Comparison of ENCODE assay signal across 8 cellular contexts in the genomic region with DNA sequence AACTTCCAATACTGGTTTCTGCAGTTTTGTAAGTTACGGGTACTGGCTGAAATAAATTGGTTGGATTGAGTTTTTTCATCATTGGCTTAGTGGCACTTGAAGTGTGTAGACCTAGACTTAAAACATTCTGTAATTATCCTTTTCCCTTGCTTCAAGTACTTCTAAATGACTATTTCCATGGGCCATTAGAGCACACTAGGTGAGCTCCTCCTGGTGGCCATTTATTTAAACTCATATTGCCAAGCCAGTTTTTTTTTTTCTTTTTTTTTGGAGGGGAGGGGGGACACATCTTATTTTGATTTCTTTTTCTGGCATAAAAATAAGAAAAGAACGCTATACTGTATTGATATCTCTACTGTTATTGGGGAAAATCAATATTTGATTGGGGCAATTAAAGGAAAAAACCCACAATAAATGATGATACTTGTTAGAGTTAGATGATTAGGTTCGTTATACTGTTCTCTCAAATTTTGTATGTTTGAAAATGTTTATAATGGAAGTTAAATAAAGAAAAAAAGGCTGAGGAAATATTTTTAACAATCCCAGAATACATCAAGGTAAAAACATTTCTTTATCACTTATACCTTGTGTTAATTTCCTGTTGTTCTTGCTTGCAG.
A peak's percentile ranks its signal among the peaks of the same experiment; 100 is the strongest.
DNase-seq lines count a peak whose midpoint lies in the region; ATAC-seq, FAIRE-seq and TF ChIP-seq lines count a peak whose summit lies in the region.

No MANE protein-coding gene starts in this region.

- TF ChIP-seq CTCF in Calu3 (IDR thresholded peaks at IDR 0.05; ENCODE audit: unreplicated experiment) (peak; percentile 39), H9 (conservative IDR thresholded peaks at IDR 0.05) (peak; percentile 82), bronchial epithelial cell (IDR thresholded peaks at IDR 0.05; ENCODE audit: insufficient read depth, low read length, severe bottlenecking) (peak; percentile 55)

- no peaks in the 10 kb centered on the region for H4K20me1 ChIP-seq in H9 (ENCODE audit: control insufficient read depth, insufficient read depth, insufficient read length)

- no peak overlapping the region for H2BK120ac ChIP-seq in H9 (ENCODE audit: low read depth, low read length, poor library complexity, severe bottlenecking)

- H3K4me3 ChIP-seq in bronchial epithelial cell (ENCODE audit: low read depth, low read length), result no peak overlapping the region

- H3K9me3 Mint-ChIP-seq in Calu3 (ENCODE audit: low read depth, unreplicated experiment), result no peaks in the 10 kb centered on the region
- no peaks in the 10 kb centered on the region for H3K9me3 Mint-ChIP-seq in H9
- H3K9me3 Mint-ChIP-seq in T-helper 2 cell treated with Interferon-gamma antibody and Interleukin-4, amounts not matched to agents 5 μg/mL and 100 μg/mL, for 36 hours, result no peaks in the 10 kb centered on the region

- H2AK5ac ChIP-seq in H9 (ENCODE audit: insufficient read length, low read length), result no peak overlapping the region

- H3K36me3 ChIP-seq in bronchial epithelial cell (ENCODE audit: control insufficient read depth, insufficient read depth, low read length), result no peaks in the 10 kb centered on the region

- no peak overlapping the region for H2BK12ac ChIP-seq in H9 (ENCODE audit: insufficient read length, low read depth, low read length)

- H3K23me2 ChIP-seq in H9 (ENCODE audit: insufficient read length, low read depth, low read length, poor library complexity, severe bottlenecking), result no peaks in the 10 kb centered on the region

- H4K5ac ChIP-seq in H9 (ENCODE audit: insufficient read length, low read depth, low read length), result no peak overlapping the region

- no TSS peak for BruUV-seq in Calu3 (replicated peaks; lab: Mats Ljungman, UMichigan)

- H3K9me3 ChIP-seq in H9 (ENCODE audit: control insufficient read depth, low read depth, low read length), result no peaks in the 10 kb centered on the region

- no peak overlapping the region for H3T11ph ChIP-seq in H9 (ENCODE audit: low read length)

- H3K23ac ChIP-seq in H9 (ENCODE audit: insufficient read length, low read depth, low read length), result no peak overlapping the region

- H2BK5ac ChIP-seq in H9 (ENCODE audit: insufficient read length, low read length), result no peak overlapping the region

- no peak overlapping the region for H3K4ac ChIP-seq in H9 (ENCODE audit: low read depth, low read length)

- WGBS in H9 (ENCODE audit: extremely low coverage, insufficient read length, low lambda C conversion rate), result 100% methylated on average over 1 of the region's 3 CpGs

- no peaks in the 10 kb centered on the region for H3K79me2 ChIP-seq in H9 (ENCODE audit: insufficient read depth, low read length)

- no peak overlapping the region for H2AFZ ChIP-seq in H9 (ENCODE audit: low read length)

- intact Hi-C loops in Calu3 (cut with micrococcal nuclease; ENCODE audit: unreplicated experiment), result no loop called here

- H3K27me3 Mint-ChIP-seq in Calu3 (ENCODE audit: unreplicated experiment) (no peaks in the 10 kb centered on the region), H9 (ENCODE audit: low read depth) (no peaks in the 10 kb centered on the region)
- H3K27me3 Mint-ChIP-seq in T-helper 2 cell treated with Interferon-gamma antibody and Interleukin-4, amounts not matched to agents 5 μg/mL and 100 μg/mL, for 36 hours (ENCODE audit: low read depth), result no peaks in the 10 kb centered on the region

- H3K36me3 Mint-ChIP-seq in Calu3 (ENCODE audit: insufficient read depth, unreplicated experiment) (peaks cover 5% of the 10 kb centered on the region), H9 (ENCODE audit: insufficient read depth in 1 of 3, low read depth in 3 of 3) (peaks cover 3 to 14% (median 14%) of the 10 kb centered on the region in 3 experiments; a peak in 6 of 7 replicates)
- H3K36me3 Mint-ChIP-seq in T-helper 2 cell treated with Interferon-gamma antibody and Interleukin-4, amounts not matched to agents 5 μg/mL and 100 μg/mL, for 36 hours (ENCODE audit: low read depth), result peaks cover 18% of the 10 kb centered on the region

- no peak for ATAC-seq in GM21786 (IDR thresholded peaks at IDR 0.05; ENCODE audit: unreplicated experiment)
- no peak for ATAC-seq in GM19397 (IDR thresholded peaks at IDR 0.05; ENCODE audit: unreplicated experiment)

- H3K27me3 ChIP-seq in H9 (ENCODE audit: insufficient read depth, low read length) (no peaks in the 10 kb centered on the region), bronchial epithelial cell (ENCODE audit: control insufficient read depth, insufficient read depth, low read length) (no peaks in the 10 kb centered on the region)

- H3K4me2 ChIP-seq in H9 (ENCODE audit: insufficient read depth, insufficient read length, low read length), result no peak overlapping the region

- H3K9ac ChIP-seq in H9 (ENCODE audit: extremely low read depth, insufficient read length, low read length), result no peak overlapping the region

- DNase-seq in Calu3 (no peak), H9 (no peak), NCI-H526 treated with DMSO at 0.1 percent for 48 hours (lab: John Stamatoyannopoulos, UW) (peak; percentile 40), bronchial epithelial cell (ENCODE audit: low read depth) (peak; percentile 55), lung microvascular endothelial cell (ENCODE audit: low read depth in 2 of 2) (peak; percentile 69 to 78)
- DNase-seq in T-helper 2 cell treated with Interferon-gamma antibody and Interleukin-4, amounts not matched to agents 5 μg/mL and 100 μg/mL, for 36 hours (ENCODE audit: low spot score), result no peak

- H3K79me1 ChIP-seq in H9 (ENCODE audit: insufficient read depth, low read depth, low read length, poor library complexity, severe bottlenecking), result no peaks in the 10 kb centered on the region

- no peak overlapping the region for H4K8ac ChIP-seq in H9 (replicated peaks; ENCODE audit: insufficient read length, low read depth, low read length)

- H3K56ac ChIP-seq in H9 (ENCODE audit: insufficient read length, low read depth, low read length), result no peak overlapping the region

- no peak overlapping the region for H3K14ac ChIP-seq in H9 (ENCODE audit: insufficient read depth, low read length)

- H3K4me1 Mint-ChIP-seq in Calu3 (ENCODE audit: low read depth, unreplicated experiment) (no peaks in the 10 kb centered on the region), H9 (no peaks in the 10 kb centered on the region)
- peaks cover 2% of the 10 kb centered on the region for H3K4me1 Mint-ChIP-seq in T-helper 2 cell treated with Interferon-gamma antibody and Interleukin-4, amounts not matched to agents 5 μg/mL and 100 μg/mL, for 36 hours (ENCODE audit: low read depth)

- no peak overlapping the region for H2BK20ac ChIP-seq in H9 (ENCODE audit: low read depth, low read length, poor library complexity, severe bottlenecking)

- no peaks in the 10 kb centered on the region for H3K4me1 ChIP-seq in H9 (ENCODE audit: insufficient read depth, low read length)

- CTCF ChIA-PET in Calu3 (lab: Charles Lee), result interaction anchor here (0.6 to 0.7 kb wide), 4 partner anchors 273 to 1150 kb away, joined by 3 to 4 read pairs (median 3); no protein-coding TSS in a partner anchor

- H4K91ac ChIP-seq in H9 (ENCODE audit: insufficient read length, low read depth, low read length), result no peak overlapping the region

- no peak overlapping the region for H3K18ac ChIP-seq in H9 (ENCODE audit: insufficient read length, low read depth, low read length)

- H3K27ac Mint-ChIP-seq in Calu3 (ENCODE audit: unreplicated experiment) (no peak overlapping the region), H9 (no peak overlapping the region)
- H3K27ac Mint-ChIP-seq in T-helper 2 cell treated with Interferon-gamma antibody and Interleukin-4, amounts not matched to agents 5 μg/mL and 100 μg/mL, for 36 hours, result no peak overlapping the region

- no peak for FAIRE-seq in bronchial epithelial cell (lab: Jason Lieb, UNC)

- H3K27ac ChIP-seq in H9 (ENCODE audit: insufficient read length, low read depth, low read length), result no peak overlapping the region

- no peak overlapping the region for H3K4me3 Mint-ChIP-seq in Calu3 (ENCODE audit: low read depth, unreplicated experiment)
- no peak overlapping the region for H3K4me3 Mint-ChIP-seq in H9
- no peak overlapping the region for H3K4me3 Mint-ChIP-seq in T-helper 2 cell treated with Interferon-gamma antibody and Interleukin-4, amounts not matched to agents 5 μg/mL and 100 μg/mL, for 36 hours

- H2BK15ac ChIP-seq in H9 (ENCODE audit: low read depth, low read length), result no peak overlapping the region

Comparison
In these comparisons a context has a peak if more than half of its experiments do, and no peak if none do; other contexts are left out.
1. DNase-seq: peak in NCI-H526 treated with DMSO at 0.1 percent for 48 hours (single experiment), bronchial epithelial cell (single experiment) and lung microvascular endothelial cell (2 of 2); none in Calu3 (single experiment), H9 (single experiment) and T-helper 2 cell treated with Interferon-gamma antibody and Interleukin-4, amounts not matched to agents 5 μg/mL and 100 μg/mL, for 36 hours (single experiment).
2. Peak in every context shown above with its lines, with median percentiles within 50 percentile points of each other: CTCF ChIP-seq.